Comparison of ENCODE assay signal across 30 cellular contexts in genomic region chr9:21927752-21928151, GRCh38.
"Had no signal": no experiment of that assay in that cellular context is flagged by ENCODE, and none has a peak within 500 bp of the region (broad histone marks: within the 10 kb centered on the region; RNA-seq: fewer than 3 reads in every experiment).

No MANE protein-coding gene starts in this region.

- H3K27me3 Mint-ChIP-seq: activated B cell treated with CpG ODN at 0.5 μM for 24 hours; activated CD4-positive, alpha-beta memory T cell treated with anti-CD3 and anti-CD28 coated beads, Interleukin-2, amount 10 ng/mL, durations not matched to agents 7 days and 5 days; activated CD4-positive, alpha-beta T cell treated with anti-CD3 and anti-CD28 coated beads, Interleukin-2, amount 10 ng/mL, durations not matched to agents 24 days and 14 days; activated naive CD4-positive, alpha-beta T cell treated with anti-CD3 and anti-CD28 coated beads, Interleukin-2, amount 10 ng/mL, durations not matched to agents 7 days and 5 days; activated naive CD4-positive, alpha-beta T cell treated with anti-CD3 and anti-CD28 coated beads, Interleukin-2, amount 50 U/mL, for 24 hours; activated naive CD8-positive, alpha-beta T cell; activated naive CD8-positive, alpha-beta T cell treated with anti-CD3 and anti-CD28 coated beads, Interleukin-2, amount 50 U/mL, for 24 hours; activated T-cell treated with anti-CD3 and anti-CD28 coated beads, Interleukin-2, amount 50 U/mL, for 24 hours; brain; central memory CD8-positive, alpha-beta T cell had no signal

- H3K27ac Mint-ChIP-seq: activated B cell treated with CpG ODN at 0.5 μM for 24 hours; activated CD4-positive, alpha-beta memory T cell treated with anti-CD3 and anti-CD28 coated beads, Interleukin-2, amount 10 ng/mL, durations not matched to agents 7 days and 5 days; activated CD4-positive, alpha-beta T cell treated with anti-CD3 and anti-CD28 coated beads, Interleukin-2, amount 10 ng/mL, durations not matched to agents 24 days and 14 days; activated CD8-positive, alpha-beta memory T cell treated with anti-CD3 and anti-CD28 coated beads, Interleukin-2, amount 10 ng/mL, durations not matched to agents 7 days and 5 days; activated CD8-positive, alpha-beta T cell treated with anti-CD3 and anti-CD28 coated beads, Interleukin-2, amount 10 ng/mL, durations not matched to agents 7 days and 5 days; activated naive CD4-positive, alpha-beta T cell treated with anti-CD3 and anti-CD28 coated beads, Interleukin-2, amount 10 ng/mL, durations not matched to agents 7 days and 5 days; activated naive CD4-positive, alpha-beta T cell treated with anti-CD3 and anti-CD28 coated beads, Interleukin-2, amount 50 U/mL, for 24 hours; activated naive CD8-positive, alpha-beta T cell; activated naive CD8-positive, alpha-beta T cell treated with anti-CD3 and anti-CD28 coated beads, Interleukin-2, amount 50 U/mL, for 24 hours; activated T-cell treated with anti-CD3 and anti-CD28 coated beads, Interleukin-2, amount 50 U/mL, for 24 hours; activated T-helper 2 cell treated with anti-CD3 and anti-CD28 coated beads, Interferon-gamma antibody, Interleukin-2, Interleukin-4, amounts not matched to agents 10 μg/mL and 5 μg/mL and 100 μg/mL, durations not matched to agents 14 hours and 24 hours and 36 hours; brain; T-helper 1 cell treated with Interleukin-12 subunit alpha and Interleukin-12 subunit beta and Interleukin-4 antibody, amounts not matched to agents 30 μg/mL and 1 μg/mL, for 36 hours; T-helper 2 cell treated with Interferon-gamma antibody and Interleukin-4, amounts not matched to agents 5 μg/mL and 100 μg/mL, for 36 hours had no signal

- ATAC-seq: activated CD8-positive, alpha-beta memory T cell treated with anti-CD3 and anti-CD28 coated beads, Interleukin-2, amount 10 ng/mL, durations not matched to agents 7 days and 5 days; activated CD8-positive, alpha-beta T cell treated with anti-CD3 and anti-CD28 coated beads, Interleukin-2, amount 10 ng/mL, durations not matched to agents 7 days and 5 days; activated naive CD8-positive, alpha-beta T cell treated with anti-CD3 and anti-CD28 coated beads, Interleukin-2, amount 50 U/mL, for 24 hours had no signal

- H3K9me3 Mint-ChIP-seq: activated B cell treated with CpG ODN at 0.5 μM for 24 hours; activated CD4-positive, alpha-beta memory T cell treated with anti-CD3 and anti-CD28 coated beads, Interleukin-2, amount 10 ng/mL, durations not matched to agents 7 days and 5 days; activated naive CD8-positive, alpha-beta T cell treated with anti-CD3 and anti-CD28 coated beads, Interleukin-2, amount 50 U/mL, for 24 hours; activated T-cell treated with anti-CD3 and anti-CD28 coated beads, Interleukin-2, amount 50 U/mL, for 24 hours; activated T-helper 2 cell treated with anti-CD3 and anti-CD28 coated beads, Interferon-gamma antibody, Interleukin-2, Interleukin-4, amounts not matched to agents 10 μg/mL and 5 μg/mL and 100 μg/mL, durations not matched to agents 14 hours and 24 hours and 36 hours; brain; central memory CD8-positive, alpha-beta T cell; T-helper 2 cell treated with Interferon-gamma antibody and Interleukin-4, amounts not matched to agents 5 μg/mL and 100 μg/mL, for 36 hours had no signal

- H3K4me3 Mint-ChIP-seq: activated B cell treated with CpG ODN at 0.5 μM for 24 hours; activated CD4-positive, alpha-beta memory T cell treated with anti-CD3 and anti-CD28 coated beads, Interleukin-2, amount 10 ng/mL, durations not matched to agents 7 days and 5 days; activated CD4-positive, alpha-beta T cell treated with anti-CD3 and anti-CD28 coated beads, Interleukin-2, amount 10 ng/mL, durations not matched to agents 24 days and 14 days; activated CD8-positive, alpha-beta memory T cell treated with anti-CD3 and anti-CD28 coated beads, Interleukin-2, amount 10 ng/mL, durations not matched to agents 7 days and 5 days; activated CD8-positive, alpha-beta T cell treated with anti-CD3 and anti-CD28 coated beads, Interleukin-2, amount 10 ng/mL, durations not matched to agents 7 days and 5 days; activated naive CD4-positive, alpha-beta T cell treated with anti-CD3 and anti-CD28 coated beads, Interleukin-2, amount 10 ng/mL, durations not matched to agents 7 days and 5 days; activated naive CD4-positive, alpha-beta T cell treated with anti-CD3 and anti-CD28 coated beads, Interleukin-2, amount 50 U/mL, for 24 hours; activated naive CD8-positive, alpha-beta T cell; activated naive CD8-positive, alpha-beta T cell treated with anti-CD3 and anti-CD28 coated beads, Interleukin-2, amount 50 U/mL, for 24 hours; activated T-cell treated with anti-CD3 and anti-CD28 coated beads, Interleukin-2, amount 50 U/mL, for 24 hours; brain; central memory CD8-positive, alpha-beta T cell; T-helper 1 cell treated with Interleukin-12 subunit alpha and Interleukin-12 subunit beta and Interleukin-4 antibody, amounts not matched to agents 30 μg/mL and 1 μg/mL, for 36 hours; T-helper 2 cell treated with Interferon-gamma antibody and Interleukin-4, amounts not matched to agents 5 μg/mL and 100 μg/mL, for 36 hours had no signal

- DNase-seq: activated B cell treated with CpG ODN at 0.5 μM for 24 hours; activated CD4-positive, alpha-beta memory T cell treated with anti-CD3 and anti-CD28 coated beads, Interleukin-2, amount 10 ng/mL, durations not matched to agents 7 days and 5 days; activated CD4-positive, alpha-beta T cell treated with anti-CD3 and anti-CD28 coated beads for 4 hours; activated CD4-positive, alpha-beta T cell treated with anti-CD3 and anti-CD28 coated beads, Interleukin-2, amount 10 ng/mL, durations not matched to agents 24 days and 14 days; activated CD4-positive, alpha-beta T cell treated with anti-CD3 and anti-CD28 coated beads, Interleukin-2, amount 50 U/mL, for 48 hours; activated CD4-positive, CD25-positive, alpha-beta regulatory T cell treated with anti-CD3 and anti-CD28 coated beads, Interleukin-2, amount 50 U/mL, for 72 hours; activated CD8-positive, alpha-beta memory T cell treated with anti-CD3 and anti-CD28 coated beads for 24 hours; activated CD8-positive, alpha-beta memory T cell treated with anti-CD3 and anti-CD28 coated beads, Interleukin-2, amount 10 ng/mL, durations not matched to agents 7 days and 5 days; activated CD8-positive, alpha-beta memory T cell treated with anti-CD3 and anti-CD28 coated beads, Interleukin-2, amount 50 U/mL, for 48 hours; activated CD8-positive, alpha-beta T cell treated with anti-CD3 and anti-CD28 coated beads, Interleukin-2, amount 10 ng/mL, durations not matched to agents 7 days and 5 days; activated effector memory CD4-positive, alpha-beta T cell treated with Interleukin-2 at 50 U/mL for 16 hours; activated gamma-delta T cell; activated naive CD4-positive, alpha-beta T cell treated with anti-CD3 and anti-CD28 coated beads, Interleukin-2, amount 10 ng/mL, durations not matched to agents 7 days and 5 days; activated naive CD4-positive, alpha-beta T cell treated with Interleukin-2 at 50 U/mL for 16 hours; activated naive CD8-positive, alpha-beta T cell treated with anti-CD3 and anti-CD28 coated beads, Interleukin-2, amount 50 U/mL, for 24 hours; activated T-cell treated with anti-CD3 and anti-CD28 coated beads, Interleukin-2, amount 50 U/mL, for 24 hours; activated T-cell treated with anti-CD3 and anti-CD28 coated beads, Interleukin-2, amount 50 U/mL, for 48 hours; amygdala; anterior cingulate cortex; caudate nucleus; cerebellar nuclear complex; T-helper 1 cell; T-helper 9 cell had no signal

- H3K4me1 Mint-ChIP-seq: activated B cell treated with CpG ODN at 0.5 μM for 24 hours; activated naive CD4-positive, alpha-beta T cell treated with anti-CD3 and anti-CD28 coated beads, Interleukin-2, amount 10 ng/mL, durations not matched to agents 7 days and 5 days; activated naive CD8-positive, alpha-beta T cell treated with anti-CD3 and anti-CD28 coated beads, Interleukin-2, amount 50 U/mL, for 24 hours; brain; central memory CD8-positive, alpha-beta T cell had no signal
